28 cellular contexts compared by ENCODE assay signal in genomic region chr15:71708741-71709140, GRCh38.
DNase-seq lines count a peak whose midpoint lies in the region; ATAC-seq, FAIRE-seq and TF ChIP-seq lines count a peak whose summit lies in the region.
"Had no signal": no experiment of that assay in that cellular context is flagged by ENCODE, and none has a peak within 500 bp of the region (broad histone marks: within the 10 kb centered on the region; RNA-seq: fewer than 3 reads in every experiment).

No MANE protein-coding gene starts in this region.

- H3K27ac Mint-ChIP-seq in astrocyte (ENCODE audit: unreplicated experiment): no peak overlapping the region
- H3K27ac Mint-ChIP-seq: activated naive CD8-positive, alpha-beta T cell treated with anti-CD3 and anti-CD28 coated beads for 36 hours; activated T-helper 17 cell treated with anti-CD3 and anti-CD28 coated beads, Interleukin-2, amount 50 U/mL, for 72 hours; naive B cell had no signal

- H3K27me3 Mint-ChIP-seq in astrocyte (ENCODE audit: low read depth, unreplicated experiment): peaks cover 5% of the 10 kb centered on the region

- no peak for FAIRE-seq in astrocyte (lab: Jason Lieb, UNC)
- no peak for FAIRE-seq in small intestine (lab: Jason Lieb, UNC)
- FAIRE-seq: A549, endothelial cell of umbilical vein, GM12878, H1, pancreas had no signal

- no peaks in the 10 kb centered on the region for H3K36me3 ChIP-seq in astrocyte (ENCODE audit: insufficient read depth, low read length)
- no peaks in the 10 kb centered on the region for H3K36me3 ChIP-seq in osteoblast (ENCODE audit: insufficient read depth, low read length)
- H3K36me3 ChIP-seq in small intestine (ENCODE audit: control insufficient read depth in 2 of 2, insufficient read depth in 2 of 2, low read length in 2 of 2): no peaks in the 10 kb centered on the region
- H3K36me3 ChIP-seq: BLaER1 treated with 17β-estradiol and CSF1 and Interleukin-3, amounts not matched to agents 10 nM and 100 nM; pancreas had no signal

- intact Hi-C loops in left ventricle myocardium superior (cut with micrococcal nuclease): no loop called here

- 79 to 88% (median 88%) methylated on average over 11 of the region's 11 CpGs for WGBS in small intestine, 3 donors

- H2AFZ ChIP-seq in astrocyte (ENCODE audit: low read depth, low read length): no peak overlapping the region
- H2AFZ ChIP-seq in osteoblast (ENCODE audit: low read length): no peak overlapping the region

- H4K20me1 ChIP-seq in astrocyte (ENCODE audit: insufficient read depth, low read length) (no peaks in the 10 kb centered on the region), osteoblast (ENCODE audit: insufficient read depth, low read length) (no peaks in the 10 kb centered on the region)
- H4K20me1 ChIP-seq: BLaER1 treated with 17β-estradiol and CSF1 and Interleukin-3, amounts not matched to agents 10 nM and 100 nM had no signal

- DNase-seq in AG08396 (ENCODE audit: low spot score) (peak; percentile 15), astrocyte (ENCODE audit: low read depth) (no peak), left ventricle myocardium superior (peak; percentile 55), osteoblast (ENCODE audit: insufficient read length, low spot score, missing footprints) (no peak), small intestine (no peak), COLO829 (ENCODE audit: low spot score) (no peak)
- no peak for DNase-seq in stimulated activated CD4-positive, alpha-beta T cell treated with anti-CD3 and anti-CD28 coated beads, Interleukin-4, amount 100 ng/mL, for 4 hours
- DNase-seq in activated CD4-positive, alpha-beta T cell treated with anti-CD3 and anti-CD28 coated beads for 48 hours: no peak
- DNase-seq: activated naive CD8-positive, alpha-beta T cell treated with anti-CD3 and anti-CD28 coated beads for 36 hours; body of pancreas; cortex of kidney; GF-D8; naive B cell; NCI-H1694 treated with DMSO at 0.1 percent for 48 hours; NCI-H226; NCI-H82; pancreas; stimulated activated CD4-positive, alpha-beta T cell treated with anti-CD3 and anti-CD28 coated beads, Interleukin-2, amount 100 ng/mL, for 24 hours; stimulated activated naive CD8-positive, alpha-beta T cell treated with anti-CD3 and anti-CD28 coated beads, Interleukin-15, Interleukin-2, amounts not matched to agents 100 U/mL and 50 U/mL, for 24 hours; trophoblast cell had no signal

- H3K9me3 Mint-ChIP-seq in astrocyte (ENCODE audit: unreplicated experiment): no peaks in the 10 kb centered on the region
- H3K9me3 Mint-ChIP-seq: activated T-helper 17 cell treated with anti-CD3 and anti-CD28 coated beads, Interleukin-2, amount 50 U/mL, for 72 hours had no signal

- H3K4me3 ChIP-seq in astrocyte (ENCODE audit: insufficient read depth, low read depth, low read length): no peak overlapping the region
- H3K4me3 ChIP-seq in osteoblast (ENCODE audit: insufficient read depth, low read length): no peak overlapping the region
- H3K4me3 ChIP-seq in small intestine (ENCODE audit: low read depth in 1 of 2, low read length in 2 of 2): no peak overlapping the region
- H3K4me3 ChIP-seq: A549; BLaER1 treated with 17β-estradiol and CSF1 and Interleukin-3, amounts not matched to agents 10 nM and 100 nM; body of pancreas; GM12878; lung; pancreas had no signal

- no peaks in the 10 kb centered on the region for H3K27me3 ChIP-seq in astrocyte (ENCODE audit: insufficient read depth, low read length)
- peaks cover 6% of the 10 kb centered on the region for H3K27me3 ChIP-seq in osteoblast (ENCODE audit: insufficient read depth, low read length)
- H3K27me3 ChIP-seq in small intestine (ENCODE audit: control insufficient read depth in 2 of 2, insufficient read depth in 2 of 2, low read length in 2 of 2): no peaks in the 10 kb centered on the region
- H3K27me3 ChIP-seq: BLaER1 treated with 17β-estradiol and CSF1 and Interleukin-3, amounts not matched to agents 10 nM and 100 nM; body of pancreas; pancreas had no signal

- H3K4me1 Mint-ChIP-seq in astrocyte (ENCODE audit: low read depth, unreplicated experiment): peaks cover 18% of the 10 kb centered on the region
- H3K4me1 Mint-ChIP-seq: activated naive CD8-positive, alpha-beta T cell treated with anti-CD3 and anti-CD28 coated beads for 36 hours; activated T-helper 17 cell treated with anti-CD3 and anti-CD28 coated beads, Interleukin-2, amount 50 U/mL, for 72 hours; naive B cell had no signal

- TF ChIP-seq CTCF in astrocyte (IDR thresholded peaks at IDR 0.05; ENCODE audit: insufficient read depth, low read depth, low read length) (no peak), osteoblast (IDR thresholded peaks at IDR 0.05; ENCODE audit: extremely low read depth, low read depth, low read length) (no peak)

- peak; percentile 53 for ATAC-seq in left ventricle myocardium superior
- ATAC-seq: A549; activated CD4-positive, CD25-positive, alpha-beta regulatory T cell treated with anti-CD3 and anti-CD28 coated beads, Interleukin-2, amount 50 U/mL, for 24 hours; activated T-helper 17 cell treated with anti-CD3 and anti-CD28 coated beads, Interleukin-2, amount 50 U/mL, for 72 hours; body of pancreas; GM12878; stimulated activated naive CD8-positive, alpha-beta T cell treated with anti-CD3 and anti-CD28 coated beads, Interleukin-15, Interleukin-2, amounts not matched to agents 100 U/mL and 50 U/mL, for 24 hours had no signal

- H3K4me2 ChIP-seq in astrocyte (ENCODE audit: low read length): peak overlapping the region; percentile 4
- peak overlapping the region; percentile 0 for H3K4me2 ChIP-seq in osteoblast (ENCODE audit: insufficient read depth, low read length)
- H3K4me2 ChIP-seq: A549; BLaER1 treated with 17β-estradiol and CSF1 and Interleukin-3, amounts not matched to agents 10 nM and 100 nM had no signal

- H3K27ac ChIP-seq in astrocyte (ENCODE audit: low read depth, low read length) (no peak overlapping the region), osteoblast (ENCODE audit: low read depth, low read length) (no peak overlapping the region), small intestine (ENCODE audit: low read depth in 1 of 2, low read length in 1 of 2) (peak overlapping the region in 1 of 2 donors; percentile 15)
- H3K27ac ChIP-seq: A549; BLaER1 treated with 17β-estradiol and CSF1 and Interleukin-3, amounts not matched to agents 10 nM and 100 nM; body of pancreas; pancreas had no signal

- H3K36me3 Mint-ChIP-seq in astrocyte (ENCODE audit: low read depth, unreplicated experiment): no peaks in the 10 kb centered on the region
- H3K36me3 Mint-ChIP-seq: activated naive CD8-positive, alpha-beta T cell treated with anti-CD3 and anti-CD28 coated beads for 36 hours; naive B cell had no signal

- H3K9me3 ChIP-seq in astrocyte (ENCODE audit: insufficient read depth, low read depth, low read length) (no peaks in the 10 kb centered on the region), osteoblast (ENCODE audit: low read depth, low read length) (no peaks in the 10 kb centered on the region), small intestine (ENCODE audit: control insufficient read depth, low read depth) (no peaks in the 10 kb centered on the region)
- H3K9me3 ChIP-seq: A549; BLaER1 treated with 17β-estradiol and CSF1 and Interleukin-3, amounts not matched to agents 10 nM and 100 nM; body of pancreas; pancreas had no signal

- H3K4me3 Mint-ChIP-seq in astrocyte (ENCODE audit: unreplicated experiment): no peak overlapping the region
- H3K4me3 Mint-ChIP-seq: activated naive CD8-positive, alpha-beta T cell treated with anti-CD3 and anti-CD28 coated beads for 36 hours; activated T-helper 17 cell treated with anti-CD3 and anti-CD28 coated beads, Interleukin-2, amount 50 U/mL, for 72 hours; naive B cell had no signal

- H3K9ac ChIP-seq in astrocyte (ENCODE audit: low read length): no peak overlapping the region
- H3K9ac ChIP-seq: BLaER1 treated with 17β-estradiol and CSF1 and Interleukin-3, amounts not matched to agents 10 nM and 100 nM had no signal

- peaks cover 16% of the 10 kb centered on the region for H3K4me1 ChIP-seq in astrocyte (ENCODE audit: insufficient read depth, low read length)
- peaks cover 20% of the 10 kb centered on the region for H3K4me1 ChIP-seq in osteoblast (ENCODE audit: insufficient read depth, low read length)
- peaks cover 2 to 12% of the 10 kb centered on the region in 2 donors for H3K4me1 ChIP-seq in small intestine (ENCODE audit: control insufficient read depth in 2 of 2, insufficient read depth in 1 of 2, low read depth in 1 of 2, low read length in 1 of 2)
- H3K4me1 ChIP-seq: pancreas had no signal

- H3K79me2 ChIP-seq in astrocyte (ENCODE audit: insufficient read depth, low read length) (no peaks in the 10 kb centered on the region), osteoblast (ENCODE audit: insufficient read depth, low read length) (no peaks in the 10 kb centered on the region)

Comparison
In these comparisons a context has a peak if more than half of its experiments do, and no peak if none do; other contexts are left out.
1. DNase-seq: peak in AG08396 (single experiment) and left ventricle myocardium superior (single experiment); none in astrocyte (single experiment), osteoblast (single experiment), stimulated activated CD4-positive, alpha-beta T cell treated with anti-CD3 and anti-CD28 coated beads, Interleukin-4, amount 100 ng/mL, for 4 hours (0 of 2), activated CD4-positive, alpha-beta T cell treated with anti-CD3 and anti-CD28 coated beads for 48 hours (single experiment), small intestine (single experiment) and COLO829 (single experiment).